1 cellular context compared by ENCODE assay signal in genomic region chr9:130680836-130681768, GRCh38.
TF ChIP-seq lines count a peak whose summit lies in the region.

No MANE protein-coding gene starts in this region.

TF ChIP-seq in K562, 482 proteins besides CTCF, POLR2A, EP300 and RAD21 (continued from another document and continues in another):
- peak; percentile 28; the same call in 1 of the 2 replicates for TF ChIP-seq ETS1 (conservative IDR thresholded peaks at IDR 0.05; ENCODE audit: control insufficient read depth, low read depth, low read length)
- no peak for TF ChIP-seq PML (IDR thresholded peaks at IDR 0.05; ENCODE audit: low read length)
- peak; percentile 36; the same call in 1 of the 2 replicates for TF ChIP-seq ETV5 (CRISPR knock-in tag; IDR thresholded peaks at IDR 0.05; ENCODE audit: low read depth)
- peak in 1 of 2 experiments; percentile 85; a peak in 2 of 4 replicates for TF ChIP-seq TEAD1 (CRISPR knock-in tag; IDR thresholded peaks at IDR 0.05)
- peak; percentile 85 for TF ChIP-seq CXXC5 (CRISPR knock-in tag; IDR thresholded peaks at IDR 0.05)
- no peak for TF ChIP-seq IRF2 (CRISPR knock-in tag; IDR thresholded peaks at IDR 0.05)
- TF ChIP-seq PTRF (tag; IDR thresholded peaks at IDR 0.05): no peak
- no peak for TF ChIP-seq MEF2D (tag; conservative IDR thresholded peaks at IDR 0.05; ENCODE audit: low read depth)
- 0 out of 2 replicates have a peak, but pooled peaks have one; percentile 54 for TF ChIP-seq ZBTB17 (CRISPR knock-in tag; IDR thresholded peaks at IDR 0.05)
- peak; percentile 45; the same call in 1 of the 2 replicates for TF ChIP-seq ZNF263 (CRISPR knock-in tag; IDR thresholded peaks at IDR 0.05; ENCODE audit: borderline replicate concordance)
- TF ChIP-seq ZNF507 (tag; conservative IDR thresholded peaks at IDR 0.05): no peak
- 0 out of 2 replicates have a peak, but pooled peaks have one; percentile 64 for TF ChIP-seq ZNF197 (CRISPR knock-in tag; IDR thresholded peaks at IDR 0.05; ENCODE audit: low read depth)
- TF ChIP-seq CC2D1A (IDR thresholded peaks at IDR 0.05): no peak
- no peak for TF ChIP-seq ZNF3 (CRISPR knock-in tag; IDR thresholded peaks at IDR 0.05)
- TF ChIP-seq POLR3G (IDR thresholded peaks at IDR 0.05; ENCODE audit: extremely low read depth, insufficient read length, insufficient replicate concordance): no peak
- no peak for TF ChIP-seq ZNF311 (CRISPR knock-in tag; IDR thresholded peaks at IDR 0.05)
- TF ChIP-seq CREB1 (IDR thresholded peaks at IDR 0.05): peak; percentile 67; the same call in 1 of the 2 replicates
- TF ChIP-seq CREB1 (CRISPR knock-in tag; IDR thresholded peaks at IDR 0.05): peak; percentile 81
- TF ChIP-seq HDAC2 (IDR thresholded peaks at IDR 0.05): peak; percentile 48; the same call in 1 of the 2 replicates
- no peak for TF ChIP-seq SMC3 (conservative IDR thresholded peaks at IDR 0.05; ENCODE audit: insufficient read depth, low read depth, low read length)
- 0 out of 2 replicates have a peak, but pooled peaks have one; percentile 42 for TF ChIP-seq ZNF124 (CRISPR knock-in tag; IDR thresholded peaks at IDR 0.05)
- no peak for TF ChIP-seq BRCA1 (IDR thresholded peaks at IDR 0.05)
- no peak for TF ChIP-seq BRCA1 (CRISPR knock-in tag; IDR thresholded peaks at IDR 0.05)
- peak; percentile 1; the same call in 1 of the 2 replicates for TF ChIP-seq NFE2 (IDR thresholded peaks at IDR 0.05; ENCODE audit: low read depth)
- no peak for TF ChIP-seq PTBP1 (IDR thresholded peaks at IDR 0.05; ENCODE audit: low read depth, low read length)
- peak in 1 of 3 experiments; percentile 23 for TF ChIP-seq YY1 (IDR thresholded peaks at IDR 0.05; ENCODE audit: borderline replicate concordance in 1 of 3, control insufficient read depth in 1 of 3, extremely low read depth in 1 of 3, insufficient read depth in 3 of 3, insufficient read length in 1 of 3, insufficient replicate concordance in 2 of 3, low read depth in 1 of 3, low read length in 2 of 3)
- TF ChIP-seq ZNF174 (CRISPR knock-in tag; IDR thresholded peaks at IDR 0.05): no peak
- no peak for TF ChIP-seq TEAD4 (IDR thresholded peaks at IDR 0.05; ENCODE audit: low read length)
- peak; percentile 97; the same call in 1 of the 2 replicates for TF ChIP-seq TEAD4 (CRISPR knock-in tag; IDR thresholded peaks at IDR 0.05; ENCODE audit: borderline replicate concordance)
- TF ChIP-seq KAT7 (CRISPR knock-in tag; IDR thresholded peaks at IDR 0.05; ENCODE audit: borderline replicate concordance): no peak
- no peak for TF ChIP-seq ZNF77 (CRISPR knock-in tag; IDR thresholded peaks at IDR 0.05)
- TF ChIP-seq NEUROD1 (IDR thresholded peaks at IDR 0.05; ENCODE audit: borderline replicate concordance, low read depth, low read length, partially characterized antibody): peak; percentile 22
- no peak for TF ChIP-seq ZHX1 (conservative IDR thresholded peaks at IDR 0.05; ENCODE audit: low read length)
- no peak for TF ChIP-seq MAFK (IDR thresholded peaks at IDR 0.05; ENCODE audit: low read length)
- TF ChIP-seq ARID4B (CRISPR knock-in tag; IDR thresholded peaks at IDR 0.05): peak; percentile 67
- TF ChIP-seq CREM (IDR thresholded peaks at IDR 0.05; ENCODE audit: low read depth): peak; percentile 90
- TF ChIP-seq ZFPM2 (CRISPR knock-in tag; IDR thresholded peaks at IDR 0.05): no peak
- TF ChIP-seq GATAD2A (IDR thresholded peaks at IDR 0.05): no peak
- peak; percentile 39 for TF ChIP-seq SUPT5H (IDR thresholded peaks at IDR 0.05)
- TF ChIP-seq CUX1 (CRISPR knock-in tag; IDR thresholded peaks at IDR 0.05): no peak
- TF ChIP-seq E2F6 (IDR thresholded peaks at IDR 0.05; ENCODE audit: borderline replicate concordance in 1 of 2, extremely low read depth in 1 of 2, insufficient read depth in 1 of 2, insufficient read length in 1 of 2, low read depth in 1 of 2, low read length in 1 of 2, poor library complexity in 1 of 2, severe bottlenecking in 1 of 2): peak; percentile 92 to 93
- peak; percentile 83 for TF ChIP-seq JUND (IDR thresholded peaks at IDR 0.05; ENCODE audit: borderline replicate concordance, low read depth, low read length)
- TF ChIP-seq JUND (tag; IDR thresholded peaks at IDR 0.05; ENCODE audit: borderline replicate concordance, low read depth, low read length): peak; percentile 61; the same call in 1 of the 3 replicates
- peak; percentile 96 for TF ChIP-seq L3MBTL2 (IDR thresholded peaks at IDR 0.05)
- no peak for TF ChIP-seq CAMTA2 (CRISPR knock-in tag; conservative IDR thresholded peaks at IDR 0.05)
- peak; percentile 46 to 58; a peak in 1 of 4 replicates for TF ChIP-seq UBTF (IDR thresholded peaks at IDR 0.05; ENCODE audit: borderline replicate concordance in 1 of 2, low read depth in 2 of 2, low read length in 2 of 2)
- TF ChIP-seq CEBPB (tag; IDR thresholded peaks at IDR 0.05): no peak
- TF ChIP-seq CCNT2 (IDR thresholded peaks at IDR 0.05; ENCODE audit: borderline replicate concordance, extremely low read depth, insufficient read length, low read depth, low read length): peak; percentile 28
- no peak for TF ChIP-seq MBD1 (CRISPR knock-in tag; IDR thresholded peaks at IDR 0.05)
- TF ChIP-seq NBN (IDR thresholded peaks at IDR 0.05; ENCODE audit: low read depth): no peak
- TF ChIP-seq ATF7 (IDR thresholded peaks at IDR 0.05): peak; percentile 79
